Comparison of ENCODE assay signal across 2 cellular contexts in genomic region chrX:118817257-118817656, GRCh38. TPM values are rescaled to one million over a fixed set of nuclear protein-coding genes. Genes with fewer than 3 reads are reported as not detected.
"Had no signal": no experiment of that assay in that cellular context is flagged by ENCODE, and none has a peak within 500 bp of the region (broad histone marks: within the 10 kb centered on the region; RNA-seq: fewer than 3 reads in every experiment).

No MANE protein-coding gene starts in this region.

RNA-seq across cellular contexts. Expression of gene ZCCHC12, which starts 6.4 kb away (rescaled TPM):
- total RNA-seq: LHCN-M2, MCF 10A had no signal
